10 cellular contexts compared by ENCODE assay signal in genomic region chr14:68945585-68946289, GRCh38. TPM values are rescaled to one million over a fixed set of nuclear protein-coding genes. Genes with fewer than 3 reads are reported as not detected.
DNase-seq lines count a peak whose midpoint lies in the region; ATAC-seq and TF ChIP-seq lines count a peak whose summit lies in the region.
"Had no signal": no experiment of that assay in that cellular context is flagged by ENCODE, and none has a peak within 500 bp of the region (broad histone marks: within the 10 kb centered on the region; RNA-seq: fewer than 3 reads in every experiment).

No MANE protein-coding gene starts in this region.

- no peak for TF ChIP-seq POLR2A in prostate gland (IDR thresholded peaks at IDR 0.05)

- H3K36me3 Mint-ChIP-seq in Caco-2 (ENCODE audit: insufficient read depth, unreplicated experiment): peaks cover 33% of the 10 kb centered on the region

- CTCF ChIA-PET in Caco-2 (lab: Charles Lee): interaction anchor here (1.0 kb wide), 2 partner anchors 13 to 34 kb away, joined by 3 to 5 read pairs; no protein-coding TSS in a partner anchor

- POLR2A ChIA-PET in Caco-2 (lab: Charles Lee): no interaction called here

- peaks cover 45% of the 10 kb centered on the region for H3K4me1 Mint-ChIP-seq in Caco-2 (ENCODE audit: low read depth, unreplicated experiment)

- peak; percentile 50 to 65 for DNase-seq in Caco-2
- DNase-seq in NCI-H526 (lab: John Stamatoyannopoulos, UW): peak; percentile 45 to 69
- DNase-seq in prostate gland (ENCODE audit: low spot score): no peak
- no peak for DNase-seq in effector CD8-positive, alpha-beta T cell (lab: John Stamatoyannopoulos, UW)
- no peak for DNase-seq in cerebellar nuclear complex (lab: John Stamatoyannopoulos, UW)
- DNase-seq in activated CD8-positive, alpha-beta memory T cell treated with anti-CD3 and anti-CD28 coated beads, Interleukin-2, amount 50 U/mL, for 4 hours: no peak
- DNase-seq: central memory CD4-positive, alpha-beta T cell had no signal

- H3K4me1 ChIP-seq in Caco-2 (peaks cover 43% of the 10 kb centered on the region), duodenal mucosa (ENCODE audit: control insufficient read depth in 1 of 2, insufficient read depth in 2 of 2, low read length in 2 of 2) (peaks cover 48 to 65% of the 10 kb centered on the region in 2 donors), prostate gland (replicated peaks) (peaks cover 15% of the 10 kb centered on the region)

- H3K9me3 ChIP-seq in Caco-2 (no peaks in the 10 kb centered on the region), duodenal mucosa (ENCODE audit: control insufficient read depth in 1 of 2, low read length in 2 of 2) (no peaks in the 10 kb centered on the region), prostate gland (no peaks in the 10 kb centered on the region)

- no peak overlapping the region for H3K4me3 Mint-ChIP-seq in Caco-2 (ENCODE audit: unreplicated experiment)

- H3K36me3 ChIP-seq in Caco-2 (ENCODE audit: control insufficient read depth, insufficient read depth, low read length) (no peaks in the 10 kb centered on the region; the same call in 1 of the 2 replicates), duodenal mucosa (ENCODE audit: control insufficient read depth in 1 of 2, insufficient read depth in 2 of 2, low read length in 2 of 2) (no peaks in the 10 kb centered on the region), prostate gland (no peaks in the 10 kb centered on the region)

- intact Hi-C loops in Caco-2 (cut with micrococcal nuclease; ENCODE audit: unreplicated experiment) (no loop called here), prostate gland (cut with DNase I) (no loop called here)

- ATAC-seq in HG02588 (IDR thresholded peaks at IDR 0.05; ENCODE audit: unreplicated experiment): no peak

- peak overlapping the region; percentile 46 for H3K27ac Mint-ChIP-seq in Caco-2 (ENCODE audit: unreplicated experiment)

- TF ChIP-seq CTCF in Caco-2 (IDR thresholded peaks at IDR 0.05; ENCODE audit: insufficient read depth in 1 of 2, low read depth in 1 of 2, low read length in 1 of 2, severe bottlenecking in 1 of 2, unreplicated experiment in 1 of 2) (no peak), prostate gland (IDR thresholded peaks at IDR 0.05) (no peak)

- no TSS peak for BruUV-seq in Caco-2 (replicated peaks; lab: Mats Ljungman, UMichigan)

- peak overlapping the region; percentile 17 for H3K27ac ChIP-seq in duodenal mucosa (ENCODE audit: low read depth, low read length)
- H3K27ac ChIP-seq in prostate gland: peak overlapping the region; percentile 63 to 98
- H3K27ac ChIP-seq: HL-60 had no signal

- no peaks in the 10 kb centered on the region for H3K9me3 Mint-ChIP-seq in Caco-2 (ENCODE audit: unreplicated experiment)

- no peaks in the 10 kb centered on the region for H3K27me3 Mint-ChIP-seq in Caco-2 (ENCODE audit: insufficient read depth, unreplicated experiment)

- 76% methylated on average over 11 of the region's 11 CpGs for WGBS in prostate gland

- H3K4me3 ChIP-seq in Caco-2 (ENCODE audit: low read depth, low read length) (no peak overlapping the region), duodenal mucosa (ENCODE audit: low read depth in 1 of 2, low read length in 2 of 2) (peak overlapping the region in 1 of 2 donors; percentile 19), prostate gland (no peak overlapping the region)

- H3K9ac ChIP-seq in duodenal mucosa (ENCODE audit: low read depth in 1 of 2, low read length in 2 of 2): peak overlapping the region; percentile 22 to 27

- H3K27me3 ChIP-seq in Caco-2 (replicated peaks; ENCODE audit: control insufficient read depth, insufficient read depth, low read length): no peaks in the 10 kb centered on the region
- no peaks in the 10 kb centered on the region for H3K27me3 ChIP-seq in duodenal mucosa (ENCODE audit: control insufficient read depth in 1 of 2, insufficient read depth in 2 of 2, low read length in 2 of 2)
- H3K27me3 ChIP-seq in prostate gland (replicated peaks; ENCODE audit: insufficient read depth): no peaks in the 10 kb centered on the region

RNA-seq across cellular contexts. Expression of gene ACTN1, which starts 33.4 kb away (rescaled TPM):
- 170 and 181 TPM in 2 replicates for total RNA-seq in Caco-2 (2022)
- 100 to 1,000 TPM; 197 to 240 TPM for total RNA-seq in prostate gland

Comparison
In these comparisons a context has a peak if more than half of its experiments do, and no peak if none do; other contexts are left out.
1. DNase-seq: peak in Caco-2 (2 of 2) and NCI-H526 (2 of 2); none in prostate gland (single experiment), effector CD8-positive, alpha-beta T cell (single experiment), cerebellar nuclear complex (0 of 2) and activated CD8-positive, alpha-beta memory T cell treated with anti-CD3 and anti-CD28 coated beads, Interleukin-2, amount 50 U/mL, for 4 hours (single experiment).